Comparison of ENCODE assay signal across 8 cellular contexts in the genomic region with DNA sequence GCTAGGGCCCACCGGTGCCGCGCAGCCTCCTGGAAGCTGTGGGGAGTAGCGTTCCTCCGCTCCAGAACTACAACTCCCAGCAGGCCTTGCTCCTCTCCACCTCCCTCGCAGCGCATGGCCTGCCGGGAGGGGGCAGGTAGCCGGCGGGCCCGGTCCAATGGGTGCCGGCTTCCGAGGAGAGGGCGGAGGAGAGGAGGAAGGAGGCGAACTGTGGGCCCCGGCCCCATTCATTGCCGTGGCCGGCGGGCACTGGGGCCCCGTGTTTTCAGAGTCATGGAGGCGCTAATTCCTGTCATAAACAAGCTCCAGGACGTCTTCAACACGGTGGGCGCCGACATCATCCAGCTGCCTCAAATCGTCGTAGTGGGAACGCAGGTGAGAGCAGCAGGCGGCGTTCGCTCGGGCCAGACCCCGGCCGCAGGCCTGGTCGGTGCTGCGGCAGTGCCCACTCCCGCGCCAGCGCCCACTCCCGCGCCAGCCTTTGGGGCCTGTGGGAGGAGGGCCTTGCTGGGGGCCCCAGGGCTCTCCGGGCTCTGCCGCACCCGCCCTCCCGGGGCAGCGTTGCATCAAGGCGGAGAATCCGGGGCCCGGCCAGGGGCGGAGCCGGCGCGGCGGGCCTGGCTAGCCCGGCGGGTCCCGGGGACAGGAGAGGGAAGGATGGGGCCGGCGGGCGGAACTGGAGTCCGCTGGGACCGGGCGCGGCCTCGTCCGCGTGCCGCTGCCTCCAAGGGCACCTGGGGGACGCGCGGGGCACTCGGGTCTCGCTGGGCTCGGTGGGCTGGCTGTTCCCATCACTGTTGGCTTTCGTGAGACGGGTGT. TPM values are rescaled to one million over a fixed set of nuclear protein-coding genes. Genes with fewer than 3 reads are reported as not detected.
DNase-seq lines count a peak whose midpoint lies in the region; ATAC-seq and TF ChIP-seq lines count a peak whose summit lies in the region.

A gene (plus strand): TSS at position 211 of the 819 bp plus-strand sequence. CDS start 63 bp downstream, at position 274.

- DNase-seq in GM10248 (ENCODE audit: extremely low spot score) (peak; percentile 97), NCI-H1105 (lab: John Stamatoyannopoulos, UW) (peak; percentile 99), SKM-1 treated with dmso at 0.1 percent for 144 hours (lab: John Stamatoyannopoulos, UW; ENCODE audit: unreplicated experiment) (peak; percentile 80), glomerular visceral epithelial cell (ENCODE audit: extremely low spot score) (peak; percentile 95), osteoblast (ENCODE audit: insufficient read length, low spot score, missing footprints) (peak; percentile 97), thoracic aorta (ENCODE audit: low spot score) (peak; percentile 86)

- H3K27me3 ChIP-seq in osteoblast (ENCODE audit: insufficient read depth, low read length) (no peaks in the 10 kb centered on the region), thoracic aorta (replicated peaks; ENCODE audit: insufficient read depth) (no peaks in the 10 kb centered on the region)

- H3K4me2 ChIP-seq in osteoblast (ENCODE audit: insufficient read depth, low read length): peak within 1 kb of the TSS; percentile 81

- H3K36me3 Mint-ChIP-seq in activated naive CD8-positive, alpha-beta T cell: no peaks in the 10 kb centered on the region

- H3K27me3 Mint-ChIP-seq in activated naive CD8-positive, alpha-beta T cell: no peaks in the 10 kb centered on the region

- peak within 1 kb of the TSS; percentile 97 for H3K4me3 ChIP-seq in osteoblast (ENCODE audit: insufficient read depth, low read length)
- H3K4me3 ChIP-seq in thoracic aorta: peak within 1 kb of the TSS; percentile 99

- POLR2A ChIA-PET in GM10248 (lab: Yijun Ruan, JAX): interaction anchor here (0.7 kb wide), 1 partner anchor 76 kb away, joined by 3 read pairs; a partner anchor contains a TSS

- peaks cover 7% of the 10 kb centered on the region for H3K4me1 ChIP-seq in osteoblast (ENCODE audit: insufficient read depth, low read length)
- H3K4me1 ChIP-seq in thoracic aorta (ENCODE audit: control insufficient read depth in 1 of 2, low read depth in 2 of 2): peaks cover 11 to 12% of the 10 kb centered on the region in 2 donors

- H3K79me2 ChIP-seq in osteoblast (ENCODE audit: insufficient read depth, low read length): peaks cover 44% of the 10 kb centered on the region

- peaks cover 28% of the 10 kb centered on the region for H3K4me1 Mint-ChIP-seq in activated naive CD8-positive, alpha-beta T cell (ENCODE audit: low read depth)

- H3K27ac ChIP-seq in osteoblast (ENCODE audit: low read depth, low read length) (peak within 1 kb of the TSS; percentile 90), thoracic aorta (peak within 1 kb of the TSS; percentile 85 to 88)

- CTCF ChIA-PET in GM10248 (lab: Yijun Ruan, JAX): interaction anchor here (1.2 to 1.8 kb wide), 3 partner anchors 11 to 76 kb away, joined by 3 to 7 read pairs (median 6); a partner anchor contains a TSS

- peak; percentile 93 for ATAC-seq in HG02623 (IDR thresholded peaks at IDR 0.05; ENCODE audit: unreplicated experiment)
- peak; percentile 97 for ATAC-seq in thoracic aorta (ENCODE audit: insufficient number of reproducible peaks, low FRiP score, low read depth)

- H3K36me3 ChIP-seq in osteoblast (ENCODE audit: insufficient read depth, low read length) (peaks cover 5% of the 10 kb centered on the region), thoracic aorta (no peaks in the 10 kb centered on the region)

- H2AFZ ChIP-seq in osteoblast (ENCODE audit: low read length): peak within 1 kb of the TSS; percentile 94

- H3K9me3 ChIP-seq in osteoblast (ENCODE audit: low read depth, low read length) (no peaks in the 10 kb centered on the region), thoracic aorta (no peaks in the 10 kb centered on the region)

- peak within 1 kb of the TSS; percentile 85 for H3K27ac Mint-ChIP-seq in activated naive CD8-positive, alpha-beta T cell

- H3K4me3 Mint-ChIP-seq in activated naive CD8-positive, alpha-beta T cell: peak within 1 kb of the TSS; percentile 92

- H3K9me3 Mint-ChIP-seq in activated naive CD8-positive, alpha-beta T cell (ENCODE audit: low read depth): no peaks in the 10 kb centered on the region

- TF ChIP-seq CTCF in GM10248 (IDR thresholded peaks at IDR 0.05; ENCODE audit: control extremely low read depth, extremely low read depth, low read depth, missing control alignments) (no peak), osteoblast (IDR thresholded peaks at IDR 0.05; ENCODE audit: extremely low read depth, low read depth, low read length) (no peak), thoracic aorta (IDR thresholded peaks at IDR 0.05) (peak; percentile 16)

- peaks cover 2% of the 10 kb centered on the region for H4K20me1 ChIP-seq in osteoblast (ENCODE audit: insufficient read depth, low read length)

RNA-seq across cellular contexts. Expression of the gene that starts here (rescaled TPM):
- 74.9 and 80.7 TPM in 2 replicates for total RNA-seq in osteoblast
- 10 to 100 TPM; 59.8 to 86.1 TPM for total RNA-seq in thoracic aorta

Comparison
In these comparisons a context has a peak if more than half of its experiments do, and no peak if none do; other contexts are left out.
1. Peak in every context shown above with its lines: DNase-seq, ATAC-seq, H3K4me3 ChIP-seq and H3K27ac ChIP-seq.